In genomic region chr17:56678249-56679144, GRCh38 we compare ENCODE assay signal across 7 cellular contexts.
A peak's percentile ranks its signal among the peaks of the same experiment; 100 is the strongest.
DNase-seq lines count a peak whose midpoint lies in the region; ATAC-seq and TF ChIP-seq lines count a peak whose summit lies in the region.

No MANE protein-coding gene starts in this region.

- no peak for TF ChIP-seq CTCF in sigmoid colon (IDR thresholded peaks at IDR 0.05)

- TF ChIP-seq POLR2A in sigmoid colon (IDR thresholded peaks at IDR 0.05) = no peak

- peaks cover 33 to 38% of the 10 kb centered on the region in 2 donors for H3K27me3 Mint-ChIP-seq in T-cell

- no peak overlapping the region for H3K27ac Mint-ChIP-seq in T-cell

- peak overlapping the region; percentile 26 for H3K4me3 ChIP-seq in right cardiac atrium (ENCODE audit: low read length)
- peak overlapping the region in 3 of 4 donors; percentile 27 to 30 (median 28) for H3K4me3 ChIP-seq in sigmoid colon

- H3K4me1 ChIP-seq in right cardiac atrium (ENCODE audit: control insufficient read depth, insufficient read depth, low read length) = no peaks in the 10 kb centered on the region
- peaks cover 0 to 11% (median 10%) of the 10 kb centered on the region in 4 donors for H3K4me1 ChIP-seq in sigmoid colon

- H3K27ac ChIP-seq in right cardiac atrium (ENCODE audit: low read length) (no peak overlapping the region), sigmoid colon (no peak overlapping the region)

- CTCF ChIA-PET in T-cell (lab: Charles Lee) = interaction anchor here (0.5 to 2.0 kb wide), 5 partner anchors 80 to 1154 kb away, joined by 3 to 4 read pairs (median 4); no protein-coding TSS in a partner anchor

- TF ChIP-seq EP300 in sigmoid colon (IDR thresholded peaks at IDR 0.05) = no peak

- intact Hi-C loops in right cardiac atrium (cut with DNase I) (loop anchor here in 1 of 4 donors (10.0 kb wide), 1 partner anchor 84 kb away; the partner anchor contains the start of gene NOG), sigmoid colon (cut with DNase I) (loop anchor here (2.0 to 10.0 kb wide), 2 partner anchors 46 to 86 kb away; partner anchors contain the start of gene NOG)

- 8% methylated on average over 38 of the region's 38 CpGs for WGBS in right cardiac atrium
- 7 to 13% methylated on average over 38 of the region's 38 CpGs for WGBS in sigmoid colon, 2 donors

- ATAC-seq in HG03354 (IDR thresholded peaks at IDR 0.05; ENCODE audit: poor library complexity, severe bottlenecking, unreplicated experiment) (peak; percentile 21), T-cell (replicated peaks in 1 of 4) (peak; percentile 21 to 61 (median 44)), right cardiac atrium (peak; percentile 29 to 48)

- peak overlapping the region; percentile 69 to 73 (median 70) for H3K4me3 Mint-ChIP-seq in T-cell

- H3K9me3 Mint-ChIP-seq in T-cell = no peaks in the 10 kb centered on the region

- DNase-seq in T-cell = peak in 2 of 34 experiments; percentile 3 to 13
- peak in 1 of 3 donors; percentile 29 for DNase-seq in right cardiac atrium
- no peak for DNase-seq in sigmoid colon
- no peak for DNase-seq in stimulated activated CD4-positive, alpha-beta T cell treated with anti-CD3 and anti-CD28 coated beads, Interleukin-1b, Interleukin-23, amount 100 ng/mL, for 48 hours
- DNase-seq in superior temporal gyrus (ENCODE audit: extremely low spot score) = no peak
- DNase-seq in SKM-1 (lab: John Stamatoyannopoulos, UW; ENCODE audit: unreplicated experiment) = no peak

- POLR2A ChIA-PET in T-cell (lab: Charles Lee) = no interaction called here

- H3K36me3 ChIP-seq in sigmoid colon = no peaks in the 10 kb centered on the region

- H3K9me3 ChIP-seq in right cardiac atrium (ENCODE audit: control insufficient read depth, low read length) = no peaks in the 10 kb centered on the region
- H3K9me3 ChIP-seq in sigmoid colon = no peaks in the 10 kb centered on the region

- H3K27me3 ChIP-seq in right cardiac atrium (ENCODE audit: control insufficient read depth, insufficient read depth) = no peaks in the 10 kb centered on the region
- peaks cover 3 to 46% (median 19%) of the 10 kb centered on the region in 3 donors for H3K27me3 ChIP-seq in sigmoid colon

- no peaks in the 10 kb centered on the region for H3K36me3 Mint-ChIP-seq in T-cell

- H3K4me1 Mint-ChIP-seq in T-cell = peaks cover 7 to 17% (median 16%) of the 10 kb centered on the region in 3 donors
